ENCODE assay signal across 8 cellular contexts in the genomic region with DNA sequence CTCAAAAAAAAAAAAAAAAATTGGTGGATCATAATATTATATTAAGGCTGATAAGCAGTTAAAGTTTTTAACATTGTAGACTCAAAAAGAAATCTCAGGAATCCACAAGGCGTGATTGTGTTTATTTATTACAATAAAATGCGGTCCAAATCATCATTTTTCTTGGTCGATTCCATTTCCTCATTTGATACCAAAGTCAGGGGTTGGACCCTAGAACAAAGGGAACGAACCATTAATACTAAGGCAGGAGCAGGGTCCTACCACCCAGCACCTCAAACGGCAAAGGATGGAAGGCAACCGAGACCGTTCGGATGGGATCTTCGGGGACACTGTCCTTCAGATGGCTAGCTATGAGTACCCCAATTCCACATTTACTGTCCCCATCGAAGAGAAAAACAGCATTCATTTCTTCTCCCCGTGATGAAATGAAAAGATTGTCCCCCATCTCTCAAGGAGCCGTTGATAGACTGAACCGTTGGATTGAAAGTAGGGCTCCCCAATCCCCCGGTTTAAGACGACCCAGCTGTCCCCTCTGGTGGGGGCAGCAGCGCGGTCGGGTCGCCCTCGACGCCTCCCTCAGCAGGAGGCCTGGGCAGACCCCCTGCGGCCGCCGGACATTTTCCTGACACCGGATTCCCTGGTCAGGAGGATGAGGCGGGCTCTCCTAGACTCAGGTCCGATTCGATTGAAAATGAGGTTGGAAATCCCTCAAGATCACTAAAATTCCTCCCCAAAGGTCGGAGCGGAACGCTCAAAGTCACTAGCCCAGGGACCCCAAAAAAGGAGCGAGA. TPM values are rescaled to one million over a fixed set of nuclear protein-coding genes. Genes with fewer than 3 reads are reported as not detected.
DNase-seq lines count a peak whose midpoint lies in the region; ATAC-seq and TF ChIP-seq lines count a peak whose summit lies in the region.

No MANE protein-coding gene starts in this region.

- H3K36me3 Mint-ChIP-seq in CD8-positive, alpha-beta T cell, result no peaks in the 10 kb centered on the region
- H3K36me3 Mint-ChIP-seq in activated naive CD8-positive, alpha-beta T cell, result no peaks in the 10 kb centered on the region
- H3K36me3 Mint-ChIP-seq in stimulated activated memory B cell treated with anti-CD40 and anti-IgM and Interleukin-4, amounts not matched to agents 10 μg/mL and 1 μg/mL and 100 μg/mL, for 72 hours, result no peaks in the 10 kb centered on the region

- DNase-seq in CD8-positive, alpha-beta T cell, result no peak
- DNase-seq in HFF-Myc (ENCODE audit: extremely low read depth, low read depth) (no peak), NCI-H1930 (lab: John Stamatoyannopoulos, UW) (no peak)

- ATAC-seq in CD8-positive, alpha-beta T cell, result no peak
- ATAC-seq in stimulated activated memory B cell treated with anti-CD40 and anti-IgM and Interleukin-4, amounts not matched to agents 10 μg/mL and 1 μg/mL and 100 μg/mL, for 72 hours, result peak; percentile 1
- ATAC-seq in HG03139 (IDR thresholded peaks at IDR 0.05; ENCODE audit: unreplicated experiment) (no peak), HG03095 (IDR thresholded peaks at IDR 0.05; ENCODE audit: unreplicated experiment) (no peak)

- H3K4me1 ChIP-seq in CD8-positive, alpha-beta T cell (ENCODE audit: insufficient read depth, low read length), result peaks cover 15% of the 10 kb centered on the region
- H3K4me1 ChIP-seq in iPS-20b (ENCODE audit: insufficient read depth, low read length), result peaks cover 12% of the 10 kb centered on the region

- peak overlapping the region; percentile 45 for H3K27ac Mint-ChIP-seq in CD8-positive, alpha-beta T cell
- H3K27ac Mint-ChIP-seq in activated naive CD8-positive, alpha-beta T cell, result peak overlapping the region; percentile 95
- H3K27ac Mint-ChIP-seq in stimulated activated memory B cell treated with anti-CD40 and anti-IgM and Interleukin-4, amounts not matched to agents 10 μg/mL and 1 μg/mL and 100 μg/mL, for 72 hours, result peak overlapping the region; percentile 77

- TF ChIP-seq CTCF in CD8-positive, alpha-beta T cell (IDR thresholded peaks at IDR 0.05), result no peak
- TF ChIP-seq CTCF in HFF-Myc (IDR thresholded peaks at IDR 0.05; ENCODE audit: low read depth, low read length, missing control alignments), result no peak

- H3K4me3 Mint-ChIP-seq in CD8-positive, alpha-beta T cell, result peak overlapping the region; percentile 87
- peak overlapping the region; percentile 92 for H3K4me3 Mint-ChIP-seq in activated naive CD8-positive, alpha-beta T cell
- H3K4me3 Mint-ChIP-seq in stimulated activated memory B cell treated with anti-CD40 and anti-IgM and Interleukin-4, amounts not matched to agents 10 μg/mL and 1 μg/mL and 100 μg/mL, for 72 hours, result peak overlapping the region; percentile 90

- POLR2A ChIA-PET in CD8-positive, alpha-beta T cell (lab: Charles Lee), result no interaction called here

- intact Hi-C loops in CD8-positive, alpha-beta T cell (cut with DNase I, micrococcal nuclease), result no loop called here

- CTCF ChIA-PET in CD8-positive, alpha-beta T cell (lab: Charles Lee), result no interaction called here

- peak overlapping the region; percentile 95 for H3K9ac ChIP-seq in iPS-20b (ENCODE audit: low read depth, low read length)

- H3K36me3 ChIP-seq in CD8-positive, alpha-beta T cell (ENCODE audit: insufficient read depth, low read length), result no peaks in the 10 kb centered on the region
- no peaks in the 10 kb centered on the region for H3K36me3 ChIP-seq in iPS-20b (ENCODE audit: insufficient read depth, low read depth, low read length)

- no peaks in the 10 kb centered on the region for H3K27me3 Mint-ChIP-seq in CD8-positive, alpha-beta T cell (ENCODE audit: low read depth)
- H3K27me3 Mint-ChIP-seq in activated naive CD8-positive, alpha-beta T cell, result no peaks in the 10 kb centered on the region
- H3K27me3 Mint-ChIP-seq in stimulated activated memory B cell treated with anti-CD40 and anti-IgM and Interleukin-4, amounts not matched to agents 10 μg/mL and 1 μg/mL and 100 μg/mL, for 72 hours, result no peaks in the 10 kb centered on the region

- no peaks in the 10 kb centered on the region for H3K9me3 ChIP-seq in CD8-positive, alpha-beta T cell (ENCODE audit: low read length)
- H3K9me3 ChIP-seq in iPS-20b (ENCODE audit: insufficient read depth, low read depth, low read length), result no peaks in the 10 kb centered on the region

- H3K9me3 Mint-ChIP-seq in CD8-positive, alpha-beta T cell, result no peaks in the 10 kb centered on the region
- H3K9me3 Mint-ChIP-seq in activated naive CD8-positive, alpha-beta T cell (ENCODE audit: low read depth), result no peaks in the 10 kb centered on the region
- H3K9me3 Mint-ChIP-seq in stimulated activated memory B cell treated with anti-CD40 and anti-IgM and Interleukin-4, amounts not matched to agents 10 μg/mL and 1 μg/mL and 100 μg/mL, for 72 hours, result no peaks in the 10 kb centered on the region

- H3K27ac ChIP-seq in CD8-positive, alpha-beta T cell (ENCODE audit: low read depth, low read length), result peak overlapping the region; percentile 34
- peak overlapping the region; percentile 86 for H3K27ac ChIP-seq in iPS-20b (ENCODE audit: low read length)

- no peaks in the 10 kb centered on the region for H3K27me3 ChIP-seq in CD8-positive, alpha-beta T cell (ENCODE audit: insufficient read depth, low read length)
- no peaks in the 10 kb centered on the region for H3K27me3 ChIP-seq in iPS-20b (ENCODE audit: insufficient read depth, low read length)

- H3K4me3 ChIP-seq in CD8-positive, alpha-beta T cell (ENCODE audit: low read depth, low read length), result peak overlapping the region; percentile 64
- H3K4me3 ChIP-seq in HFF-Myc (replicated peaks; ENCODE audit: low read depth, low read length) (peak overlapping the region; percentile 55), iPS-20b (ENCODE audit: low read length) (peak overlapping the region; percentile 84)

- H3K4me1 Mint-ChIP-seq in CD8-positive, alpha-beta T cell (ENCODE audit: low read depth), result peaks cover 17% of the 10 kb centered on the region
- H3K4me1 Mint-ChIP-seq in activated naive CD8-positive, alpha-beta T cell (ENCODE audit: low read depth), result peaks cover 17% of the 10 kb centered on the region
- peaks cover 17% of the 10 kb centered on the region for H3K4me1 Mint-ChIP-seq in stimulated activated memory B cell treated with anti-CD40 and anti-IgM and Interleukin-4, amounts not matched to agents 10 μg/mL and 1 μg/mL and 100 μg/mL, for 72 hours

RNA-seq across cellular contexts. Expression of gene DMC1, which starts 0.6 kb away (rescaled TPM):
- total RNA-seq in CD8-positive, alpha-beta T cell, result under 1 TPM in 1 of 2 experiments, not detected in 1; 0.27 TPM

Comparison
In these comparisons a context has a peak if more than half of its experiments do, and no peak if none do; other contexts are left out.
1. H3K27ac Mint-ChIP-seq: peak in every context shown above with its lines; median percentile 95 in activated naive CD8-positive, alpha-beta T cell; 77 in stimulated activated memory B cell treated with anti-CD40 and anti-IgM and Interleukin-4, amounts not matched to agents 10 μg/mL and 1 μg/mL and 100 μg/mL, for 72 hours; 45 in CD8-positive, alpha-beta T cell.